Comparison of ENCODE assay signal across 1 cellular context in the genomic region with DNA sequence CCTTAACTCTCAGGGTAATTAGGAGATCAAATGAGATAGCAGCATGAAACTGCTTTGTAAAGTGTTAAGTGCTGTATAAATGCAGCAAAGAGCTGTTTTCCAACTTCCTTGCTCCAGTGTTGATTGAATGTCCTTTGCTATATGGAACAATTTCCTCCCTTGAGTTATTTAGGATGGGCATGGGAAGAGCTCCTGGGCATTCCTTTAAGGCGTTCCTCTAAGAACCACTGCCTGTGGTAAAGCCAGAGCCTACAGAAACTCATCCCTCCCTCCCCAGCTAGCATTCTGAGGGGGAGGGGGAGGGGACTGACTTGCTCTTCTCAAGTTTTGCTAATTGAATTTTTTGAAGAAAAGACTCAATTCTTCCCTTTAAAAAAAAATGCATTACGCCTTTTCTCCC.
TF ChIP-seq lines count a peak whose summit lies in the region.

No MANE protein-coding gene starts in this region.

TF ChIP-seq in H1, 55 proteins besides CTCF, POLR2A, EP300 and RAD21:
- TF ChIP-seq MAFK (IDR thresholded peaks at IDR 0.05; ENCODE audit: low read depth, low read length) = no peak
- TF ChIP-seq, protein P1, sequence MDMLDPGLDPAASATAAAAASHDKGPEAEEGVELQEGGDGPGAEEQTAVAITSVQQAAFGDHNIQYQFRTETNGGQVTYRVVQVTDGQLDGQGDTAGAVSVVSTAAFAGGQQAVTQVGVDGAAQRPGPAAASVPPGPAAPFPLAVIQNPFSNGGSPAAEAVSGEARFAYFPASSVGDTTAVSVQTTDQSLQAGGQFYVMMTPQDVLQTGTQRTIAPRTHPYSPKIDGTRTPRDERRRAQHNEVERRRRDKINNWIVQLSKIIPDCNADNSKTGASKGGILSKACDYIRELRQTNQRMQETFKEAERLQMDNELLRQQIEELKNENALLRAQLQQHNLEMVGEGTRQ (IDR thresholded peaks at IDR 0.05; ENCODE audit: low read length) = no peak
- TF ChIP-seq TCF12 (IDR thresholded peaks at IDR 0.05; ENCODE audit: low read depth, low read length) = no peak
- no peak for TF ChIP-seq SP4 (IDR thresholded peaks at IDR 0.05; ENCODE audit: low read length)
- no peak for TF ChIP-seq KDM4A (IDR thresholded peaks at IDR 0.05; ENCODE audit: low read depth, low read length, severe bottlenecking)
- TF ChIP-seq, protein P2, sequence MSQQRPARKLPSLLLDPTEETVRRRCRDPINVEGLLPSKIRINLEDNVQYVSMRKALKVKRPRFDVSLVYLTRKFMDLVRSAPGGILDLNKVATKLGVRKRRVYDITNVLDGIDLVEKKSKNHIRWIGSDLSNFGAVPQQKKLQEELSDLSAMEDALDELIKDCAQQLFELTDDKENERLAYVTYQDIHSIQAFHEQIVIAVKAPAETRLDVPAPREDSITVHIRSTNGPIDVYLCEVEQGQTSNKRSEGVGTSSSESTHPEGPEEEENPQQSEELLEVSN (IDR thresholded peaks at IDR 0.05) = no peak
- no peak for TF ChIP-seq HDAC2 (IDR thresholded peaks at IDR 0.05; ENCODE audit: borderline replicate concordance in 1 of 2, low read depth in 2 of 2, low read length in 2 of 2)
- TF ChIP-seq RNF2 (IDR thresholded peaks at IDR 0.05; ENCODE audit: borderline replicate concordance, low read depth, low read length, missing control alignments, poor library complexity, severe bottlenecking) = no peak
- no peak for TF ChIP-seq CHD2 (IDR thresholded peaks at IDR 0.05; ENCODE audit: low read length)
- no peak for TF ChIP-seq TEAD4 (IDR thresholded peaks at IDR 0.05; ENCODE audit: low read depth, low read length)
- no peak for TF ChIP-seq EGR1 (IDR thresholded peaks at IDR 0.05; ENCODE audit: borderline replicate concordance, low read depth, low read length)
- no peak for TF ChIP-seq RFX5 (IDR thresholded peaks at IDR 0.05; ENCODE audit: borderline replicate concordance, low read depth, low read length)
- TF ChIP-seq HDAC6 (IDR thresholded peaks at IDR 0.05; ENCODE audit: low read depth, low read length) = no peak
- TF ChIP-seq ASH2L (IDR thresholded peaks at IDR 0.05; ENCODE audit: low read length) = no peak
- TF ChIP-seq TAF7 (optimal IDR thresholded peaks at IDR 0.05; ENCODE audit: borderline replicate concordance, low read depth, low read length) = no peak
TF ChIP-seq in H1: peak in this region for 0.
